Comparison of ENCODE assay signal across 16 cellular contexts in the genomic region with DNA sequence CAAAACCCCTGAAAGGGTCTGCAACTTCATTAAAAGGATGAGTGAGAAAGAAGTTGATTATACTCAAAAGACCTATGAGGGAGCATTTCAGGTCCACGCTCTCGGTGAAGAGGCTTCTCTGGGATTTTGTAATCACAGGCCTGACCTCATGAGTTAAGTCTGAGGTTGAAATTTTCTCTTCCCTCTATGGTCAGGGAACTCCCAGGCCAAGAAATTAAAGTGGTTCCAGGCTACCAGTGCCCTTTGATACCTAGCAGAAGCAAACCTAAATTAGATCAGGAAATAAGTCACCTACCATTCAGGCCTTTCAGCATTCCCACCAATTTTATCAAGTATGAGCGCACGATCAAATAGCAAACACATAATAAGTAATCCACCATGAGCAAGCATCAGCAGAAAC.
"Had no signal": no experiment of that assay in that cellular context is flagged by ENCODE, and none has a peak within 500 bp of the region (broad histone marks: within the 10 kb centered on the region; RNA-seq: fewer than 3 reads in every experiment).

No MANE protein-coding gene starts in this region.

- H3K4me1 ChIP-seq: tibial nerve had no signal

- H3K36me3 ChIP-seq: cardiac muscle cell, lower lobe of right lung, vagina had no signal

- H3K9me3 ChIP-seq: lower lobe of right lung, tibial nerve, vagina had no signal

- H3K27ac ChIP-seq: cardiac muscle cell, lower lobe of right lung, tibial nerve, vagina had no signal

- ATAC-seq: activated CD8-positive, alpha-beta memory T cell treated with anti-CD3 and anti-CD28 coated beads, Interleukin-2, amount 10 ng/mL, durations not matched to agents 7 days and 5 days; esophagus mucosa; lower lobe of right lung; stimulated activated memory B cell treated with anti-CD40 and anti-IgM and Interleukin-4, amounts not matched to agents 10 μg/mL and 1 μg/mL and 100 μg/mL, for 72 hours had no signal

- H3K27me3 ChIP-seq: cardiac muscle cell, tibial nerve, vagina had no signal

- H3K4me3 ChIP-seq: cardiac muscle cell, lower lobe of right lung, tibial nerve, vagina had no signal

- DNase-seq: activated CD4-positive, alpha-beta memory T cell treated with anti-CD3 and anti-CD28 coated beads for 36 hours; activated CD4-positive, alpha-beta T cell treated with anti-CD3 and anti-CD28 coated beads for 1 hour; activated CD8-positive, alpha-beta memory T cell treated with anti-CD3 and anti-CD28 coated beads, Interleukin-2, amount 10 ng/mL, durations not matched to agents 7 days and 5 days; activated effector memory CD4-positive, alpha-beta T cell treated with Interleukin-2 at 50 U/mL for 16 hours; activated naive CD4-positive, alpha-beta T cell treated with anti-CD3 and anti-CD28 coated beads, Interleukin-2, amount 50 U/mL, for 16 hours; activated T-cell treated with anti-CD3 and anti-CD28 coated beads, Interleukin-2, amount 50 U/mL, for 24 hours; hippocampal formation; kidney glomerular epithelial cell; lower lobe of right lung; SW 1271 had no signal

- FAIRE-seq: colon had no signal
